Comparison of ENCODE assay signal across 24 cellular contexts in genomic region chr1:194975913-194976312, GRCh38.
DNase-seq lines count a peak whose midpoint lies in the region; ATAC-seq and TF ChIP-seq lines count a peak whose summit lies in the region.
"Had no signal": no experiment of that assay in that cellular context is flagged by ENCODE, and none has a peak within 500 bp of the region (broad histone marks: within the 10 kb centered on the region; RNA-seq: fewer than 3 reads in every experiment).

No MANE protein-coding gene starts in this region.

- no peak overlapping the region for H3K9ac ChIP-seq in GM23248
- H3K9ac ChIP-seq: BLaER1 treated with 17β-estradiol and CSF1 and Interleukin-3, amounts not matched to agents 10 nM and 100 nM had no signal

- H3K36me3 ChIP-seq in GM23248 (ENCODE audit: low read depth) (no peaks in the 10 kb centered on the region), brain microvascular endothelial cell (replicated peaks) (no peaks in the 10 kb centered on the region)
- H3K36me3 ChIP-seq: BLaER1 treated with 17β-estradiol and CSF1 and Interleukin-3, amounts not matched to agents 10 nM and 100 nM; thyroid gland had no signal

- no peak overlapping the region for H3K4me3 ChIP-seq in GM23248
- H3K4me3 ChIP-seq in brain microvascular endothelial cell (ENCODE audit: low read depth, low read length), result no peak overlapping the region
- no peak overlapping the region for H3K4me3 ChIP-seq in skeletal muscle cell (ENCODE audit: low read depth, low read length)
- H3K4me3 ChIP-seq: BLaER1 treated with 17β-estradiol and CSF1 and Interleukin-3, amounts not matched to agents 10 nM and 100 nM; psoas muscle; thyroid gland had no signal

- no peaks in the 10 kb centered on the region for H3K79me2 ChIP-seq in GM23248 (ENCODE audit: insufficient read depth)

- H3K27me3 ChIP-seq in GM23248 (replicated peaks; ENCODE audit: insufficient read depth), result no peaks in the 10 kb centered on the region
- no peaks in the 10 kb centered on the region for H3K27me3 ChIP-seq in brain microvascular endothelial cell (replicated peaks)
- H3K27me3 ChIP-seq: BLaER1 treated with 17β-estradiol and CSF1 and Interleukin-3, amounts not matched to agents 10 nM and 100 nM; thyroid gland had no signal

- no peak for ATAC-seq in HG03108 (IDR thresholded peaks at IDR 0.05; ENCODE audit: unreplicated experiment)
- ATAC-seq: activated CD8-positive, alpha-beta T cell treated with anti-CD3 and anti-CD28 coated beads for 36 hours; activated T-cell treated with anti-CD3 and anti-CD28 coated beads, Interleukin-2, amount 50 U/mL, for 72 hours; HepG2; psoas muscle; stimulated activated naive B cell treated with anti-CD40 and anti-IgM and Interleukin-4, amounts not matched to agents 10 μg/mL and 1 μg/mL and 100 μg/mL, for 72 hours had no signal

- H3K4me2 ChIP-seq in GM23248 (ENCODE audit: unreplicated experiment), result no peak overlapping the region
- H3K4me2 ChIP-seq: BLaER1 treated with 17β-estradiol and CSF1 and Interleukin-3, amounts not matched to agents 10 nM and 100 nM had no signal

- no peaks in the 10 kb centered on the region for H3K4me1 ChIP-seq in GM23248 (ENCODE audit: insufficient read depth)
- H3K4me1 ChIP-seq: BLaER1 treated with 17β-estradiol and CSF1 and Interleukin-3, amounts not matched to agents 10 nM and 100 nM; psoas muscle; thyroid gland had no signal

- peak; percentile 61 for DNase-seq in GM23248
- peak; percentile 69 for DNase-seq in M059J (ENCODE audit: low read depth)
- DNase-seq in brain microvascular endothelial cell, result peak; percentile 16
- peak; percentile 14 for DNase-seq in skeletal muscle cell (ENCODE audit: low read depth)
- no peak for DNase-seq in activated CD8-positive, alpha-beta memory T cell treated with anti-CD3 and anti-CD28 coated beads, Interleukin-2, amount 50 U/mL, for 4 hours
- DNase-seq in chondrocyte (ENCODE audit: low spot score), result no peak
- DNase-seq: activated CD8-positive, alpha-beta T cell treated with anti-CD3 and anti-CD28 coated beads for 36 hours; activated T-cell treated with anti-CD3 and anti-CD28 coated beads, Interleukin-2, amount 50 U/mL, for 72 hours; caudate nucleus; DND-41; hypothalamus; kidney glomerular epithelial cell; NCI-H1930; NCI-H524; psoas muscle; stimulated activated CD4-positive, alpha-beta T cell treated with anti-CD3 and anti-CD28 coated beads, Interleukin-12 subunit alpha, Interleukin-12 subunit beta, amount 100 ng/mL, for 4 hours; stimulated activated naive B cell treated with anti-CD40 and anti-IgM and Interleukin-4, amounts not matched to agents 10 μg/mL and 1 μg/mL and 100 μg/mL, for 72 hours; thyroid gland had no signal

- no peaks in the 10 kb centered on the region for H3K27me3 Mint-ChIP-seq in chondrocyte (ENCODE audit: low read depth)
- H3K27me3 Mint-ChIP-seq: activated CD8-positive, alpha-beta T cell treated with anti-CD3 and anti-CD28 coated beads for 36 hours; activated naive CD8-positive, alpha-beta T cell; stimulated activated naive B cell treated with anti-CD40 and anti-IgM and Interleukin-4, amounts not matched to agents 10 μg/mL and 1 μg/mL and 100 μg/mL, for 72 hours had no signal

- WGBS in GM23248 (ENCODE audit: low coverage in 1 of 2, low lambda C conversion rate in 2 of 2, missing lambda C conversion rate in 2 of 2), 2 experiments, result 51 to 54% methylated on average over 1 of the region's 1 CpG

- H3K36me3 Mint-ChIP-seq in chondrocyte (ENCODE audit: low read depth), result no peaks in the 10 kb centered on the region
- H3K36me3 Mint-ChIP-seq: activated naive CD8-positive, alpha-beta T cell; stimulated activated naive B cell treated with anti-CD40 and anti-IgM and Interleukin-4, amounts not matched to agents 10 μg/mL and 1 μg/mL and 100 μg/mL, for 72 hours had no signal

- H3K9me3 ChIP-seq in GM23248 (ENCODE audit: low read depth), result peaks cover 2% of the 10 kb centered on the region
- H3K9me3 ChIP-seq: BLaER1 treated with 17β-estradiol and CSF1 and Interleukin-3, amounts not matched to agents 10 nM and 100 nM; psoas muscle; thyroid gland had no signal

- no peak for TF ChIP-seq CTCF in brain microvascular endothelial cell (IDR thresholded peaks at IDR 0.05; ENCODE audit: low read depth, low read length, missing control alignments)
- TF ChIP-seq CTCF in chondrocyte (IDR thresholded peaks at IDR 0.05), result no peak

- H4K20me1 ChIP-seq in GM23248 (ENCODE audit: insufficient read depth), result no peaks in the 10 kb centered on the region
- H4K20me1 ChIP-seq: BLaER1 treated with 17β-estradiol and CSF1 and Interleukin-3, amounts not matched to agents 10 nM and 100 nM had no signal

- H3K27ac ChIP-seq in GM23248, result no peak overlapping the region
- no peak overlapping the region for H3K27ac ChIP-seq in brain microvascular endothelial cell
- H3K27ac ChIP-seq: BLaER1 treated with 17β-estradiol and CSF1 and Interleukin-3, amounts not matched to agents 10 nM and 100 nM; psoas muscle; thyroid gland; VCaP had no signal

- H3K27ac Mint-ChIP-seq in chondrocyte (ENCODE audit: unreplicated experiment), result no peak overlapping the region
- H3K27ac Mint-ChIP-seq: activated CD8-positive, alpha-beta T cell treated with anti-CD3 and anti-CD28 coated beads for 36 hours; activated naive CD8-positive, alpha-beta T cell; activated T-cell treated with anti-CD3 and anti-CD28 coated beads, Interleukin-2, amount 50 U/mL, for 72 hours; nephron; stimulated activated naive B cell treated with anti-CD40 and anti-IgM and Interleukin-4, amounts not matched to agents 10 μg/mL and 1 μg/mL and 100 μg/mL, for 72 hours had no signal

- no peaks in the 10 kb centered on the region for H3K9me2 ChIP-seq in GM23248 (ENCODE audit: insufficient read depth)

- H3K9me3 Mint-ChIP-seq in chondrocyte (ENCODE audit: low read depth), result peaks cover 9% of the 10 kb centered on the region
- H3K9me3 Mint-ChIP-seq: nephron had no signal

- in situ Hi-C loops in GM23248 (cut with MboI) (no loop called here), brain microvascular endothelial cell (cut with HindIII; ENCODE audit: low pct_ligation_motif_present, low sequenced_read_pairs) (no loop called here)

- H3F3A ChIP-seq in GM23248 (ENCODE audit: insufficient read depth), result no peaks in the 10 kb centered on the region

- H3K4me1 Mint-ChIP-seq in chondrocyte (ENCODE audit: low read depth), result no peaks in the 10 kb centered on the region
- H3K4me1 Mint-ChIP-seq: nephron; stimulated activated naive B cell treated with anti-CD40 and anti-IgM and Interleukin-4, amounts not matched to agents 10 μg/mL and 1 μg/mL and 100 μg/mL, for 72 hours had no signal

- no peak overlapping the region for H2AFZ ChIP-seq in GM23248

- no peak overlapping the region for H3K4me3 Mint-ChIP-seq in chondrocyte (ENCODE audit: unreplicated experiment)
- H3K4me3 Mint-ChIP-seq: activated CD8-positive, alpha-beta T cell treated with anti-CD3 and anti-CD28 coated beads for 36 hours; activated naive CD8-positive, alpha-beta T cell; activated T-cell treated with anti-CD3 and anti-CD28 coated beads, Interleukin-2, amount 50 U/mL, for 72 hours; nephron; stimulated activated naive B cell treated with anti-CD40 and anti-IgM and Interleukin-4, amounts not matched to agents 10 μg/mL and 1 μg/mL and 100 μg/mL, for 72 hours had no signal

Comparison
In these comparisons a context has a peak if more than half of its experiments do, and no peak if none do; other contexts are left out.
1. DNase-seq: peak in GM23248 (single experiment), M059J (single experiment), brain microvascular endothelial cell (single experiment) and skeletal muscle cell (single experiment); none in activated CD8-positive, alpha-beta memory T cell treated with anti-CD3 and anti-CD28 coated beads, Interleukin-2, amount 50 U/mL, for 4 hours (single experiment) and chondrocyte (single experiment).